ENCODE assay signal across 18 cellular contexts in genomic region chr18:7429831-7430230, GRCh38.
A peak's percentile ranks its signal among the peaks of the same experiment; 100 is the strongest.
DNase-seq lines count a peak whose midpoint lies in the region; ATAC-seq and TF ChIP-seq lines count a peak whose summit lies in the region.
"Had no signal": no experiment of that assay in that cellular context is flagged by ENCODE, and none has a peak within 500 bp of the region (broad histone marks: within the 10 kb centered on the region; RNA-seq: fewer than 3 reads in every experiment).

No MANE protein-coding gene starts in this region.

- H3K4me1 ChIP-seq in trophoblast cell (ENCODE audit: control insufficient read depth in 1 of 2, insufficient read depth in 2 of 2, low read length in 2 of 2) (no peaks in the 10 kb centered on the region), sigmoid colon (no peaks in the 10 kb centered on the region)
- H3K4me1 ChIP-seq: Caco-2 had no signal

- intact Hi-C loops in sigmoid colon (cut with DNase I) = loop anchor here (10.0 kb wide), 1 partner anchor 55 kb away; no protein-coding TSS in a partner anchor

- H3K23ac ChIP-seq in trophoblast cell (ENCODE audit: low read length) = peak overlapping the region; percentile 17

- no peak overlapping the region for H2BK12ac ChIP-seq in trophoblast cell (ENCODE audit: low read length)

- TF ChIP-seq EP300 in sigmoid colon (IDR thresholded peaks at IDR 0.05) = no peak

- no peak overlapping the region for H3K4ac ChIP-seq in trophoblast cell (ENCODE audit: low read depth, low read length)

- no peaks in the 10 kb centered on the region for H3K79me2 ChIP-seq in trophoblast cell (ENCODE audit: control insufficient read depth, insufficient read depth, low read length, poor library complexity)

- no peak overlapping the region for H3K18ac ChIP-seq in trophoblast cell (ENCODE audit: low read length)

- no peaks in the 10 kb centered on the region for H3K36me3 Mint-ChIP-seq in activated naive CD4-positive, alpha-beta T cell treated with anti-CD3 and anti-CD28 coated beads, Interleukin-2, amount 10 ng/mL, durations not matched to agents 7 days and 5 days
- no peaks in the 10 kb centered on the region for H3K36me3 Mint-ChIP-seq in activated naive CD4-positive, alpha-beta T cell treated with anti-CD3 and anti-CD28 coated beads, Interleukin-2, amount 50 U/mL, for 72 hours
- H3K36me3 Mint-ChIP-seq: CD4-positive, CD25-positive, alpha-beta regulatory T cell; CD8-positive, alpha-beta T cell had no signal

- H3K4me3 ChIP-seq in trophoblast cell (ENCODE audit: low read depth, low read length) = no peak overlapping the region
- no peak overlapping the region for H3K4me3 ChIP-seq in sigmoid colon
- H3K4me3 ChIP-seq: BLaER1, GM23248 had no signal

- H3K27ac ChIP-seq in trophoblast cell (ENCODE audit: low read depth, low read length) = no peak overlapping the region
- H3K27ac ChIP-seq in sigmoid colon = no peak overlapping the region
- H3K27ac ChIP-seq: 22Rv1, BLaER1, C4-2B, GM23248 had no signal

- peak overlapping the region; percentile 42 for H3K27ac Mint-ChIP-seq in activated naive CD4-positive, alpha-beta T cell treated with anti-CD3 and anti-CD28 coated beads, Interleukin-2, amount 10 ng/mL, durations not matched to agents 7 days and 5 days
- H3K27ac Mint-ChIP-seq in activated naive CD4-positive, alpha-beta T cell treated with anti-CD3 and anti-CD28 coated beads, Interleukin-2, amount 50 U/mL, for 72 hours = no peak overlapping the region
- H3K27ac Mint-ChIP-seq: B cell; CD8-positive, alpha-beta T cell had no signal

- H3K9me3 ChIP-seq in trophoblast cell (ENCODE audit: insufficient read depth, low read depth, low read length) (no peaks in the 10 kb centered on the region), sigmoid colon (no peaks in the 10 kb centered on the region)
- H3K9me3 ChIP-seq: Caco-2 had no signal

- H3K4me2 ChIP-seq in trophoblast cell (ENCODE audit: low read length) = no peak overlapping the region
- H3K4me2 ChIP-seq: BLaER1 had no signal

- no peak overlapping the region for H4K8ac ChIP-seq in trophoblast cell (ENCODE audit: low read depth, low read length)

- CTCF ChIA-PET in activated naive CD4-positive, alpha-beta T cell treated with anti-CD3 and anti-CD28 coated beads, Interleukin-2, amount 10 ng/mL, durations not matched to agents 7 days and 5 days (lab: Charles Lee) = no interaction called here

- no peaks in the 10 kb centered on the region for H3K27me3 Mint-ChIP-seq in activated naive CD4-positive, alpha-beta T cell treated with anti-CD3 and anti-CD28 coated beads, Interleukin-2, amount 10 ng/mL, durations not matched to agents 7 days and 5 days
- H3K27me3 Mint-ChIP-seq: B cell; CD4-positive, CD25-positive, alpha-beta regulatory T cell had no signal

- H3K36me3 ChIP-seq in trophoblast cell (ENCODE audit: control insufficient read depth in 1 of 2, insufficient read depth in 2 of 2, low read length in 2 of 2) = no peaks in the 10 kb centered on the region
- H3K36me3 ChIP-seq in sigmoid colon = no peaks in the 10 kb centered on the region
- H3K36me3 ChIP-seq: BLaER1 had no signal

- no peak overlapping the region for H3K14ac ChIP-seq in trophoblast cell (ENCODE audit: low read length)

- no peak overlapping the region for H2BK5ac ChIP-seq in trophoblast cell (ENCODE audit: low read depth, low read length, poor library complexity)

- H3K4me1 Mint-ChIP-seq in activated naive CD4-positive, alpha-beta T cell treated with anti-CD3 and anti-CD28 coated beads, Interleukin-2, amount 10 ng/mL, durations not matched to agents 7 days and 5 days = no peaks in the 10 kb centered on the region
- H3K4me1 Mint-ChIP-seq: B cell; CD4-positive, CD25-positive, alpha-beta regulatory T cell; H9 had no signal

- TF ChIP-seq POLR2A in sigmoid colon (IDR thresholded peaks at IDR 0.05) = no peak

- H3K27me3 ChIP-seq in trophoblast cell (ENCODE audit: insufficient read depth, low read length) (no peaks in the 10 kb centered on the region), sigmoid colon (no peaks in the 10 kb centered on the region)
- H3K27me3 ChIP-seq: BLaER1 had no signal

- DNase-seq in activated naive CD4-positive, alpha-beta T cell treated with anti-CD3 and anti-CD28 coated beads, Interleukin-2, amount 10 ng/mL, durations not matched to agents 7 days and 5 days = no peak
- DNase-seq in activated naive CD4-positive, alpha-beta T cell treated with anti-CD3 and anti-CD28 coated beads, Interleukin-2, amount 50 U/mL, for 72 hours (ENCODE audit: low spot score in 2 of 2) = no peak
- DNase-seq in SK-N-DZ (ENCODE audit: low spot score) (peak; percentile 93), trophoblast cell (no peak), sigmoid colon (no peak), NCI-H187 (lab: John Stamatoyannopoulos, UW) (no peak)
- DNase-seq: Caco-2; CD4-positive, CD25-positive, alpha-beta regulatory T cell; CD8-positive, alpha-beta T cell; DMS153; DND-41; GM23248; H9 had no signal

- no peak overlapping the region for H3K4me3 Mint-ChIP-seq in activated naive CD4-positive, alpha-beta T cell treated with anti-CD3 and anti-CD28 coated beads, Interleukin-2, amount 10 ng/mL, durations not matched to agents 7 days and 5 days
- H3K4me3 Mint-ChIP-seq: B cell; CD4-positive, CD25-positive, alpha-beta regulatory T cell; CD8-positive, alpha-beta T cell; H9 had no signal

- no peak overlapping the region for H2AK5ac ChIP-seq in trophoblast cell (ENCODE audit: low read length)

- ATAC-seq in activated naive CD4-positive, alpha-beta T cell treated with anti-CD3 and anti-CD28 coated beads, Interleukin-2, amount 50 U/mL, for 72 hours = no peak
- ATAC-seq: CD8-positive, alpha-beta T cell; HCT116 had no signal

- no peak overlapping the region for H3K9ac ChIP-seq in trophoblast cell (ENCODE audit: low read length)
- H3K9ac ChIP-seq: BLaER1, GM23248 had no signal

- no peak overlapping the region for H2BK120ac ChIP-seq in trophoblast cell (ENCODE audit: insufficient read depth, low read length, poor library complexity)

- H3K79me1 ChIP-seq in trophoblast cell (ENCODE audit: low read length) = no peaks in the 10 kb centered on the region

- H4K91ac ChIP-seq in trophoblast cell (ENCODE audit: low read depth, low read length) = no peak overlapping the region

- H2AFZ ChIP-seq in trophoblast cell (ENCODE audit: insufficient read depth, low read length, poor library complexity) = no peak overlapping the region
- H2AFZ ChIP-seq: GM23248 had no signal

- TF ChIP-seq CTCF in sigmoid colon (IDR thresholded peaks at IDR 0.05) = no peak

- WGBS in trophoblast cell (ENCODE audit: extremely low coverage, insufficient coverage, insufficient read length) = no CpG with 5 or more reads among the region's 3 CpGs
- WGBS in sigmoid colon, 2 donors = 73 to 83% methylated on average over 3 of the region's 3 CpGs

- H4K12ac ChIP-seq in trophoblast cell (ENCODE audit: low read depth, low read length) = no peak overlapping the region

- peaks cover 11% of the 10 kb centered on the region for H3K9me3 Mint-ChIP-seq in activated naive CD4-positive, alpha-beta T cell treated with anti-CD3 and anti-CD28 coated beads, Interleukin-2, amount 10 ng/mL, durations not matched to agents 7 days and 5 days
- H3K9me3 Mint-ChIP-seq in activated naive CD4-positive, alpha-beta T cell treated with anti-CD3 and anti-CD28 coated beads, Interleukin-2, amount 50 U/mL, for 72 hours = peaks cover 8 to 13% of the 10 kb centered on the region in 2 donors
- H3K9me3 Mint-ChIP-seq: CD8-positive, alpha-beta T cell had no signal
